Comparison of ENCODE assay signal across 1 cellular context in genomic region chrX:9440116-9440844, GRCh38.
TF ChIP-seq lines count a peak whose summit lies in the region.

No MANE protein-coding gene starts in this region.

TF ChIP-seq in GM23338, 12 proteins besides CTCF, POLR2A, EP300 and RAD21 (continued from another document):
- TF ChIP-seq CREB1 (CRISPR knock-in tag; IDR thresholded peaks at IDR 0.05; ENCODE audit: low read depth) (no peak), REST (IDR thresholded peaks at IDR 0.05; ENCODE audit: unreplicated experiment) (no peak), ZNF331 (CRISPR knock-in tag; IDR thresholded peaks at IDR 0.05; ENCODE audit: low read depth) (no peak), STAT1 (IDR thresholded peaks at IDR 0.05; ENCODE audit: unreplicated experiment) (no peak), JUNB (IDR thresholded peaks at IDR 0.05; ENCODE audit: unreplicated experiment) (no peak), EZH2phosphoT487 (IDR thresholded peaks at IDR 0.05; ENCODE audit: unreplicated experiment) (no peak), POLR2AphosphoS5 (IDR thresholded peaks at IDR 0.05; ENCODE audit: low read depth) (no peak)
- TF ChIP-seq, protein P1, sequence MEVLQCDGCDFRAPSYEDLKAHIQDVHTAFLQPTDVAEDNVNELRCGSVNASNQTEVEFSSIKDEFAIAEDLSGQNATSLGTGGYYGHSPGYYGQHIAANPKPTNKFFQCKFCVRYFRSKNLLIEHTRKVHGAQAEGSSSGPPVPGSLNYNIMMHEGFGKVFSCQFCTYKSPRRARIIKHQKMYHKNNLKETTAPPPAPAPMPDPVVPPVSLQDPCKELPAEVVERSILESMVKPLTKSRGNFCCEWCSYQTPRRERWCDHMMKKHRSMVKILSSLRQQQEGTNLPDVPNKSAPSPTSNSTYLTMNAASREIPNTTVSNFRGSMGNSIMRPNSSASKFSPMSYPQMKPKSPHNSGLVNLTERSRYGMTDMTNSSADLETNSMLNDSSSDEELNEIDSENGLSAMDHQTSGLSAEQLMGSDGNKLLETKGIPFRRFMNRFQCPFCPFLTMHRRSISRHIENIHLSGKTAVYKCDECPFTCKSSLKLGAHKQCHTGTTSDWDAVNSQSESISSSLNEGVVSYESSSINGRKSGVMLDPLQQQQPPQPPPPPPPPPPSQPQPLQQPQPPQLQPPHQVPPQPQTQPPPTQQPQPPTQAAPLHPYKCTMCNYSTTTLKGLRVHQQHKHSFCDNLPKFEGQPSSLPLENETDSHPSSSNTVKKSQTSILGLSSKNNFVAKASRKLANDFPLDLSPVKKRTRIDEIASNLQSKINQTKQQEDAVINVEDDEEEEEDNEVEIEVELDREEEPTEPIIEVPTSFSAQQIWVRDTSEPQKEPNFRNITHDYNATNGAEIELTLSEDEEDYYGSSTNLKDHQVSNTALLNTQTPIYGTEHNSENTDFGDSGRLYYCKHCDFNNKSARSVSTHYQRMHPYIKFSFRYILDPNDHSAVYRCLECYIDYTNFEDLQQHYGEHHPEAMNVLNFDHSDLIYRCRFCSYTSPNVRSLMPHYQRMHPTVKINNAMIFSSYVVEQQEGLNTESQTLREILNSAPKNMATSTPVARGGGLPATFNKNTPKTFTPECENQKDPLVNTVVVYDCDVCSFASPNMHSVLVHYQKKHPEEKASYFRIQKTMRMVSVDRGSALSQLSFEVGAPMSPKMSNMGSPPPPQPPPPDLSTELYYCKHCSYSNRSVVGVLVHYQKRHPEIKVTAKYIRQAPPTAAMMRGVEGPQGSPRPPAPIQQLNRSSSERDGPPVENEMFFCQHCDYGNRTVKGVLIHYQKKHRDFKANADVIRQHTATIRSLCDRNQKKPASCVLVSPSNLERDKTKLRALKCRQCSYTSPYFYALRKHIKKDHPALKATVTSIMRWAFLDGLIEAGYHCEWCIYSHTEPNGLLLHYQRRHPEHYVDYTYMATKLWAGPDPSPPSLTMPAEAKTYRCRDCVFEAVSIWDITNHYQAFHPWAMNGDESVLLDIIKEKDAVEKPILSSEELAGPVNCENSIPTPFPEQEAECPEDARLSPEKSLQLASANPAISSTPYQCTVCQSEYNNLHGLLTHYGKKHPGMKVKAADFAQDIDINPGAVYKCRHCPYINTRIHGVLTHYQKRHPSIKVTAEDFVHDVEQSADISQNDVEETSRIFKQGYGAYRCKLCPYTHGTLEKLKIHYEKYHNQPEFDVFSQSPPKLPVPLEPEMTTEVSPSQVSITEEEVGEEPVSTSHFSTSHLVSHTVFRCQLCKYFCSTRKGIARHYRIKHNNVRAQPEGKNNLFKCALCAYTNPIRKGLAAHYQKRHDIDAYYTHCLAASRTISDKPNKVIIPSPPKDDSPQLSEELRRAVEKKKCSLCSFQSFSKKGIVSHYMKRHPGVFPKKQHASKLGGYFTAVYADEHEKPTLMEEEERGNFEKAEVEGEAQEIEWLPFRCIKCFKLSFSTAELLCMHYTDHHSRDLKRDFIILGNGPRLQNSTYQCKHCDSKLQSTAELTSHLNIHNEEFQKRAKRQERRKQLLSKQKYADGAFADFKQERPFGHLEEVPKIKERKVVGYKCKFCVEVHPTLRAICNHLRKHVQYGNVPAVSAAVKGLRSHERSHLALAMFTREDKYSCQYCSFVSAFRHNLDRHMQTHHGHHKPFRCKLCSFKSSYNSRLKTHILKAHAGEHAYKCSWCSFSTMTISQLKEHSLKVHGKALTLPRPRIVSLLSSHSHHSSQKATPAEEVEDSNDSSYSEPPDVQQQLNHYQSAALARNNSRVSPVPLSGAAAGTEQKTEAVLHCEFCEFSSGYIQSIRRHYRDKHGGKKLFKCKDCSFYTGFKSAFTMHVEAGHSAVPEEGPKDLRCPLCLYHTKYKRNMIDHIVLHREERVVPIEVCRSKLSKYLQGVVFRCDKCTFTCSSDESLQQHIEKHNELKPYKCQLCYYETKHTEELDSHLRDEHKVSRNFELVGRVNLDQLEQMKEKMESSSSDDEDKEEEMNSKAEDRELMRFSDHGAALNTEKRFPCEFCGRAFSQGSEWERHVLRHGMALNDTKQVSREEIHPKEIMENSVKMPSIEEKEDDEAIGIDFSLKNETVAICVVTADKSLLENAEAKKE (CRISPR knock-in tag; IDR thresholded peaks at IDR 0.05), result no peak
